ENCODE assay signal across 10 cellular contexts in the genomic region with DNA sequence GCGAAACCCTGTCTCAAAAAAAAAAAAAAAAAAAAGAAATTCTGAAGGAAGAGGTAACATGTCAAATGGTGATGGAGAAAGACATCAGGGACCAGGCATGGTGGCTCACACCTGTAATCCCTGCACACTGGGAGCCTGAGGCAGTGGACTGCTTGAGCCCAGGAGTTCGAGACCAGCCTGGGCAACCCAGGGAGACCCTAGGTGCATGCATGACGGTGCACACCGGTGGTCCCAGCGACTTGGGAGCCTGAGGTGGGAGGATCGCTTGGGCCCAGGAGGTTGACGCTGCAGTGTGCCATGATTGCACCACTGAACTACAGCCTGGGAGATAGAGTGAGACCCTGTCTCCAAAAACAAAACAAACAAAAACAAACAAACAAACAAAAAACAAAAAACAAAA. TPM values are rescaled to one million over a fixed set of nuclear protein-coding genes. Genes with fewer than 3 reads are reported as not detected.
DNase-seq lines count a peak whose midpoint lies in the region; ATAC-seq, FAIRE-seq and TF ChIP-seq lines count a peak whose summit lies in the region.
"Had no signal": no experiment of that assay in that cellular context is flagged by ENCODE, and none has a peak within 500 bp of the region (broad histone marks: within the 10 kb centered on the region; RNA-seq: fewer than 3 reads in every experiment).

No MANE protein-coding gene starts in this region.

- peak overlapping the region; percentile 97 for H3K9ac ChIP-seq in GM23248
- H3K9ac ChIP-seq in H1 (replicated peaks in 1 of 4; ENCODE audit: extremely low read depth in 1 of 4, low read depth in 3 of 4, low read length in 3 of 4): no peak overlapping the region
- peak overlapping the region; percentile 47 for H3K9ac ChIP-seq in neuronal stem cell (ENCODE audit: low read depth, low read length, poor library complexity)

- H3K18ac ChIP-seq in H1 (ENCODE audit: extremely low read depth, low read length): no peak overlapping the region
- peak overlapping the region; percentile 30 for H3K18ac ChIP-seq in neuronal stem cell (ENCODE audit: low read length)

- H3K4me3 ChIP-seq in GM23248 (peak overlapping the region; percentile 82), NB4 (ENCODE audit: low read depth, low read length) (peak overlapping the region; percentile 92), H1 (ENCODE audit: extremely low read depth in 1 of 4, insufficient read depth in 2 of 4, low read depth in 3 of 4, low read length in 4 of 4) (peak overlapping the region in 2 of 4 experiments; percentile 88 to 95; a peak in 3 of 8 replicates), neuronal stem cell (ENCODE audit: low read length in 2 of 2) (peak overlapping the region in 1 of 2 donors; percentile 21), suprapubic skin (no peak overlapping the region)

- H2AK5ac ChIP-seq in H1 (ENCODE audit: low read depth, low read length) (no peak overlapping the region), neuronal stem cell (ENCODE audit: low read depth, low read length) (no peak overlapping the region)

- H4K5ac ChIP-seq in H1 (ENCODE audit: insufficient read length, low read depth, low read length): no peak overlapping the region

- H3K4ac ChIP-seq in H1 (replicated peaks; ENCODE audit: insufficient read length, low read depth, low read length) (no peak overlapping the region), neuronal stem cell (ENCODE audit: low read length) (no peak overlapping the region)

- peak overlapping the region; percentile 89 for H3K4me2 ChIP-seq in GM23248 (ENCODE audit: unreplicated experiment)
- peak overlapping the region; percentile 81 to 90 for H3K4me2 ChIP-seq in H1 (ENCODE audit: insufficient read depth in 1 of 2, low read depth in 2 of 2, low read length in 2 of 2)
- no peak overlapping the region for H3K4me2 ChIP-seq in neuronal stem cell (ENCODE audit: insufficient read depth, low read length, poor library complexity, severe bottlenecking)

- H2BK5ac ChIP-seq in H1 (ENCODE audit: low read depth, low read length): no peak overlapping the region
- H2BK5ac ChIP-seq in neuronal stem cell (ENCODE audit: low read length): no peak overlapping the region

- H4K8ac ChIP-seq in H1 (ENCODE audit: extremely low read depth, insufficient read depth, low read length): 0 out of 2 replicates have a peak overlapping the region, but pooled peaks have one; percentile 2
- H4K8ac ChIP-seq in neuronal stem cell (ENCODE audit: low read depth, low read length): no peak overlapping the region

- 91% methylated on average over 6 to 7 of the region's 7 CpGs for WGBS in GM23248 (ENCODE audit: low coverage in 1 of 2, low lambda C conversion rate in 2 of 2, missing lambda C conversion rate in 2 of 2), 2 experiments
- WGBS in H1 (ENCODE audit: extremely low coverage in 1 of 2, insufficient coverage in 1 of 2, insufficient read length in 1 of 2, insufficient replicate concordance in 2 of 2, low coverage in 1 of 2, low lambda C conversion rate in 2 of 2, missing lambda C conversion rate in 1 of 2), 2 experiments: 89% methylated on average over 7 of the region's 7 CpGs; no CpG with 5 or more reads in 1 of the 2 experiments
- WGBS in neuronal stem cell (ENCODE audit: extremely low coverage in 2 of 2, insufficient read length in 2 of 2, insufficient replicate concordance in 1 of 2), 2 donors: no CpG with 5 or more reads among the region's 7 CpGs
- WGBS in suprapubic skin: 91% methylated on average over 7 of the region's 7 CpGs

- peaks cover 3% of the 10 kb centered on the region; the same call in 1 of the 2 replicates for H3K79me1 ChIP-seq in H1 (ENCODE audit: low read depth, low read length)
- H3K79me1 ChIP-seq in neuronal stem cell (ENCODE audit: low read depth, low read length): no peaks in the 10 kb centered on the region

- no peaks in the 10 kb centered on the region for H3K9me3 ChIP-seq in GM23248 (ENCODE audit: low read depth)
- no peaks in the 10 kb centered on the region for H3K9me3 ChIP-seq in H1 (ENCODE audit: insufficient read depth in 2 of 2, low read depth in 1 of 2, low read length in 1 of 2)
- no peaks in the 10 kb centered on the region for H3K9me3 ChIP-seq in neuronal stem cell (replicated peaks in 1 of 2; ENCODE audit: control insufficient read depth in 2 of 2, insufficient read depth in 1 of 2, low read depth in 1 of 2, low read length in 2 of 2)
- H3K9me3 ChIP-seq in suprapubic skin: no peaks in the 10 kb centered on the region

- TF ChIP-seq EP300 in H1 (IDR thresholded peaks at IDR 0.05; ENCODE audit: borderline replicate concordance in 1 of 2, low read depth in 2 of 2, low read length in 2 of 2) (no peak), suprapubic skin (IDR thresholded peaks at IDR 0.05) (no peak)

- peaks cover 7% of the 10 kb centered on the region for H3K23me2 ChIP-seq in H1 (ENCODE audit: low read depth, low read length)

- DNase-seq in GM23248 (no peak), NB4 (ENCODE audit: low read depth) (no peak), H1 (ENCODE audit: low read depth in 1 of 2, low spot score in 2 of 2) (no peak), neuronal stem cell (ENCODE audit: low spot score) (no peak), NCI-H774 (lab: John Stamatoyannopoulos, UW) (no peak), suprapubic skin (ENCODE audit: low spot score in 2 of 2) (no peak)
- DNase-seq: GDM1, NCI-H446 treated with DMSO at 0.1 percent for 48 hours had no signal

- H3K9me2 ChIP-seq in GM23248 (ENCODE audit: insufficient read depth): no peaks in the 10 kb centered on the region

- H4K20me1 ChIP-seq in GM23248 (ENCODE audit: insufficient read depth): no peaks in the 10 kb centered on the region
- H4K20me1 ChIP-seq in H1 (replicated peaks in 1 of 2; ENCODE audit: control insufficient read depth in 1 of 2, insufficient read depth in 2 of 2, low read length in 2 of 2): peaks cover 0 to 7% of the 10 kb centered on the region in 2 experiments

- H3K14ac ChIP-seq in H1 (ENCODE audit: insufficient read length): no peak overlapping the region
- H3K14ac ChIP-seq in neuronal stem cell (ENCODE audit: low read length): no peak overlapping the region

- no peak overlapping the region for H2BK15ac ChIP-seq in H1 (ENCODE audit: low read length)
- no peak overlapping the region for H2BK15ac ChIP-seq in neuronal stem cell (ENCODE audit: low read length)

- H2AFZ ChIP-seq in GM23248 (no peak overlapping the region), H1 (ENCODE audit: low read length) (no peak overlapping the region), neuronal stem cell (ENCODE audit: low read length) (no peak overlapping the region)

- H3K4me1 ChIP-seq in GM23248 (ENCODE audit: insufficient read depth): peaks cover 10% of the 10 kb centered on the region; the same call in 1 of the 2 replicates
- peaks cover 0 to 6% (median 5%) of the 10 kb centered on the region in 4 experiments; a peak in 4 of 7 replicates for H3K4me1 ChIP-seq in H1 (replicated peaks in 1 of 4; ENCODE audit: control insufficient read depth in 3 of 4, insufficient read depth in 4 of 4, low read length in 3 of 4)
- H3K4me1 ChIP-seq in neuronal stem cell (ENCODE audit: control insufficient read depth in 2 of 2, insufficient read depth in 1 of 2, low read depth in 1 of 2, low read length in 2 of 2): peaks cover 7 to 16% of the 10 kb centered on the region in 2 donors
- peaks cover 35% of the 10 kb centered on the region for H3K4me1 ChIP-seq in suprapubic skin

- H3K79me2 ChIP-seq in GM23248 (ENCODE audit: insufficient read depth) (peaks cover 62% of the 10 kb centered on the region), H1 (ENCODE audit: control insufficient read depth in 1 of 2, insufficient read depth in 2 of 2, low read length in 2 of 2) (peaks cover 9 to 53% of the 10 kb centered on the region in 2 experiments)

- H3K27ac ChIP-seq in GM23248 (no peak overlapping the region), H1 (ENCODE audit: low read depth, low read length) (no peak overlapping the region), neuronal stem cell (replicated peaks; ENCODE audit: low read length) (no peak overlapping the region), suprapubic skin (no peak overlapping the region)

- POLR2A ChIA-PET in H1 (lab: Charles Lee; ENCODE audit: partially characterized antibody): interaction anchor here (2.4 kb wide), 1 partner anchor 181 kb away, joined by 14 read pairs; the partner anchor contains the start of gene GOLM1

- H2BK120ac ChIP-seq in H1 (replicated peaks; ENCODE audit: low read depth, low read length): no peak overlapping the region
- no peak overlapping the region for H2BK120ac ChIP-seq in neuronal stem cell (ENCODE audit: low read depth, low read length)

- H4K91ac ChIP-seq in H1 (replicated peaks; ENCODE audit: insufficient read length, low read length) (no peak overlapping the region), neuronal stem cell (ENCODE audit: low read depth, low read length, poor library complexity) (no peak overlapping the region)

- no peak for ATAC-seq in HG03139 (IDR thresholded peaks at IDR 0.05; ENCODE audit: unreplicated experiment)

- H3K23ac ChIP-seq in H1 (ENCODE audit: insufficient read length) (no peak overlapping the region), neuronal stem cell (ENCODE audit: low read depth, low read length, poor library complexity) (no peak overlapping the region)

- no peak overlapping the region for H2BK20ac ChIP-seq in H1 (ENCODE audit: low read length)

- no peaks in the 10 kb centered on the region; the same call in 1 of the 2 replicates for H3K36me3 ChIP-seq in GM23248 (ENCODE audit: low read depth)
- H3K36me3 ChIP-seq in H1 (ENCODE audit: control insufficient read depth in 2 of 4, insufficient read depth in 4 of 4, low read length in 3 of 4): peaks cover 0 to 11% (median 3%) of the 10 kb centered on the region in 4 experiments; a peak in 4 of 8 replicates
- peaks cover 0 to 13% of the 10 kb centered on the region in 2 donors for H3K36me3 ChIP-seq in neuronal stem cell (replicated peaks in 1 of 2; ENCODE audit: control insufficient read depth in 2 of 2, insufficient read depth in 2 of 2, low read length in 2 of 2)
- no peaks in the 10 kb centered on the region for H3K36me3 ChIP-seq in suprapubic skin

- TF ChIP-seq CTCF in NB4 (IDR thresholded peaks at IDR 0.05; ENCODE audit: low read depth, low read length) (no peak), H1 (IDR thresholded peaks at IDR 0.05; ENCODE audit: control extremely low read depth in 1 of 3, insufficient read depth in 1 of 3, low read depth in 1 of 3, low read length in 3 of 3) (no peak), suprapubic skin (IDR thresholded peaks at IDR 0.05) (no peak)

- in situ Hi-C loops in GM23248 (cut with MboI): no loop called here

- H3K27me3 ChIP-seq in GM23248 (replicated peaks; ENCODE audit: insufficient read depth) (no peaks in the 10 kb centered on the region), H1 (replicated peaks in 1 of 4; ENCODE audit: control insufficient read depth in 3 of 4, extremely low read depth in 1 of 4, insufficient read depth in 3 of 4, low read length in 3 of 4) (no peaks in the 10 kb centered on the region; a peak in 1 of 7 replicates), neuronal stem cell (ENCODE audit: control insufficient read depth in 3 of 3, insufficient read depth in 3 of 3, low read depth in 1 of 3, low read length in 3 of 3) (no peaks in the 10 kb centered on the region), suprapubic skin (no peaks in the 10 kb centered on the region)

- TF ChIP-seq RAD21 in H1 (IDR thresholded peaks at IDR 0.05 in 1 of 2, conservative IDR thresholded peaks at IDR 0.05 in 1 of 2; ENCODE audit: low read depth in 2 of 2, low read length in 2 of 2): no peak

- TF ChIP-seq POLR2A in NB4 (IDR thresholded peaks at IDR 0.05; ENCODE audit: extremely low read depth, insufficient read length): no peak
- no peak for TF ChIP-seq POLR2A in H1 (IDR thresholded peaks at IDR 0.05; ENCODE audit: control extremely low read depth in 1 of 2, low read depth in 2 of 2, low read length in 2 of 2)
- no peak for TF ChIP-seq POLR2A in suprapubic skin (IDR thresholded peaks at IDR 0.05)

- CTCF ChIA-PET in H1 (lab: Charles Lee; ENCODE audit: partially characterized antibody): no interaction called here

- FAIRE-seq in H1 (lab: Jason Lieb, UNC): no peak

- H2BK12ac ChIP-seq in H1 (ENCODE audit: low read depth, low read length) (no peak overlapping the region), neuronal stem cell (ENCODE audit: low read length) (no peak overlapping the region)

- peaks cover 13% of the 10 kb centered on the region for H3F3A ChIP-seq in GM23248 (ENCODE audit: insufficient read depth)

- no peak overlapping the region for H3K56ac ChIP-seq in H1 (replicated peaks; ENCODE audit: insufficient read length, low read depth, low read length)

RNA-seq across cellular contexts. Expression of gene ISCA1, which starts 1.8 kb away (rescaled TPM):
- total RNA-seq in GM23248 (2014; rRNA removed; shearing (Covaris generic)): 46.7 and 55.9 TPM in 2 replicates
- 45.4 and 52.6 TPM in 2 replicates for polyA plus RNA-seq in GM23248 (2016; fragmentation: Nextera tagmentation; extraction: Ambion mirVana)
- total RNA-seq in H1 (2021; fragmentation: NEBNext Ultra II Directional; extraction: Animal tissue kit (Norgen Biotek cat#: 25700)): 39.0 and 40.0 TPM in 2 replicates
- 18.1 and 35.0 TPM in 2 replicates for polyA plus RNA-seq in H1 (2011; rRNA removed)
- polyA plus RNA-seq in H1 (2011; cell fraction: cytosol; rRNA removed): 30.3 TPM
- 7.9 TPM for polyA plus RNA-seq in H1 (2011; cell fraction: nucleus; rRNA removed)
- polyA plus RNA-seq in H1 (2012, experiment 1 of 2): 24.3 to 34.8 TPM (median 27.8 TPM) in 4 replicates
- polyA plus RNA-seq in H1 (2012, experiment 2 of 2): 8.2 TPM
- polyA plus RNA-seq in H1 (2013, experiment 1 of 2): 37.3 TPM
- 37.4 TPM for polyA plus RNA-seq in H1 (2013, experiment 2 of 2)
- polyA minus RNA-seq in H1 (2011; rRNA and poly(A)+ RNA removed): 15.7 and 19.3 TPM in 2 replicates
- 12.9 TPM for polyA minus RNA-seq in H1 (2011; cell fraction: cytosol; rRNA and poly(A)+ RNA removed)
- polyA minus RNA-seq in H1 (2011; cell fraction: nucleus; rRNA and poly(A)+ RNA removed): 14.7 TPM
- 21.0 TPM for polyA plus RNA-seq in neuronal stem cell (2013, experiment 1 of 2)
- 21.0 TPM for polyA plus RNA-seq in neuronal stem cell (2013, experiment 2 of 2)
- total RNA-seq in suprapubic skin: 10 to 100 TPM; 33.0 to 38.0 (median 33.9) TPM

RNA-seq across cellular contexts. Expression of gene C9orf153, which starts 21.1 kb away (rescaled TPM):
- not detected in 2 replicates for total RNA-seq in GM23248 (2014; rRNA removed; shearing (Covaris generic))
- polyA plus RNA-seq in GM23248 (2016; fragmentation: Nextera tagmentation; extraction: Ambion mirVana): 0.21 TPM in 1 of 2 replicates, not detected in the other
- 0.65 TPM in 1 of 2 replicates, not detected in the other for total RNA-seq in H1 (2021; fragmentation: NEBNext Ultra II Directional; extraction: Animal tissue kit (Norgen Biotek cat#: 25700))
- 0.05 TPM in 1 of 2 replicates, not detected in the other for polyA plus RNA-seq in H1 (2011; rRNA removed)
- polyA plus RNA-seq in H1 (2011; cell fraction: cytosol; rRNA removed): 0.04 TPM
- polyA plus RNA-seq in H1 (2011; cell fraction: nucleus; rRNA removed): 0.11 TPM
- polyA plus RNA-seq in H1 (2012, experiment 1 of 2): not detected in 4 replicates
- not detected for polyA plus RNA-seq in H1 (2012, experiment 2 of 2)
- polyA plus RNA-seq in H1 (2013, experiment 1 of 2): 0.12 TPM
- polyA plus RNA-seq in H1 (2013, experiment 2 of 2): 0.18 TPM
- not detected in 2 replicates for polyA minus RNA-seq in H1 (2011; rRNA and poly(A)+ RNA removed)
- not detected for polyA minus RNA-seq in H1 (2011; cell fraction: cytosol; rRNA and poly(A)+ RNA removed)
- polyA minus RNA-seq in H1 (2011; cell fraction: nucleus; rRNA and poly(A)+ RNA removed): 0.50 TPM
- polyA plus RNA-seq in neuronal stem cell (2013, experiment 1 of 2): 0.08 TPM
- polyA plus RNA-seq in neuronal stem cell (2013, experiment 2 of 2): 0.07 TPM
- total RNA-seq in suprapubic skin: 1 to 10 TPM in 1 of 4 donors, under 1 TPM in 1, not detected in 2; 0.34 to 7.6 TPM
- total RNA-seq: lung microvascular endothelial cell had no signal

Comparison
In these comparisons a context has a peak if more than half of its experiments do, and no peak if none do; other contexts are left out.
1. H3K9ac ChIP-seq: peak in GM23248 (single experiment) and neuronal stem cell (single experiment); none in H1 (0 of 4).